ENCODE assay signal across 18 cellular contexts in the genomic region with DNA sequence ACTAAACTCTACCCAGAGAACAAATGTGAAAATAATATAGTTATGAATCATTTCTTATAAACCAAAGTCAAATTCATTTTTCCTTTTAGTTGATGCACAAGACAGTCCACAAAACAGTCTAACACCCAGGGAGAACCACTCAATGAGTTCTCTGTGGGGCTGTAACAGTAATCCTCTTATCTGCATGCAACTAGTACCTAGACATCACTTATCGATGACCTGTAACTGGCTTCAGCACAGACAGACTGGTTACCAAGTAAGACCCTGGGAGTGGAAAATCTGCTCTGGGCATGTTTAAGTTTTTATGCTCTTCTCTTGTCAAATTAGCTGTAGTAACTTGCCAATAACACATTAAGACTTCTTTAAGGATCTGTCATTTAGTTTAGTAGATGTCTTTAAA. TPM values are rescaled to one million over a fixed set of nuclear protein-coding genes. Genes with fewer than 3 reads are reported as not detected.
DNase-seq lines count a peak whose midpoint lies in the region; ATAC-seq and TF ChIP-seq lines count a peak whose summit lies in the region.
"Had no signal": no experiment of that assay in that cellular context is flagged by ENCODE, and none has a peak within 500 bp of the region (broad histone marks: within the 10 kb centered on the region; RNA-seq: fewer than 3 reads in every experiment).

No MANE protein-coding gene starts in this region.

- DNase-seq in right cardiac atrium (no peak), left cardiac atrium (no peak), coronary artery (ENCODE audit: low spot score) (no peak), uterus (no peak), OCI-M2 (lab: John Stamatoyannopoulos, UW; ENCODE audit: unreplicated experiment) (no peak), cerebellar cortex (ENCODE audit: low spot score) (no peak)
- DNase-seq: BE2C, EL, GF-D8, NCI-H1092 treated with DMSO at 0.1 percent for 48 hours, NCI-H1436 treated with DMSO at 0.1 percent for 48 hours, NCI-H1930, NCI-H69 had no signal

- peaks cover 10% of the 10 kb centered on the region for H3K4me1 ChIP-seq in right cardiac atrium (ENCODE audit: control insufficient read depth, insufficient read depth, low read length)
- peaks cover 48% of the 10 kb centered on the region for H3K4me1 ChIP-seq in rectal smooth muscle tissue (ENCODE audit: control insufficient read depth, insufficient read depth, low read length)
- no peaks in the 10 kb centered on the region for H3K4me1 ChIP-seq in uterus

- ATAC-seq in right cardiac atrium (no peak), left cardiac atrium (no peak), HG03521 (IDR thresholded peaks at IDR 0.05; ENCODE audit: unreplicated experiment) (no peak)

- H3K4me3 ChIP-seq in right cardiac atrium (ENCODE audit: low read length) (no peak overlapping the region), coronary artery (no peak overlapping the region), rectal smooth muscle tissue (ENCODE audit: low read length) (no peak overlapping the region), uterus (no peak overlapping the region)

- H3K9me3 ChIP-seq in right cardiac atrium (ENCODE audit: control insufficient read depth, low read length) (no peaks in the 10 kb centered on the region), uterus (no peaks in the 10 kb centered on the region)
- H3K9me3 ChIP-seq: BE2C had no signal

- TF ChIP-seq CTCF in coronary artery (IDR thresholded peaks at IDR 0.05), result no peak
- TF ChIP-seq CTCF in uterus (IDR thresholded peaks at IDR 0.05), result no peak

- no peak for TF ChIP-seq POLR2A in uterus (IDR thresholded peaks at IDR 0.05)

- H3K9ac ChIP-seq in rectal smooth muscle tissue (ENCODE audit: low read length), result no peak overlapping the region
- H3K9ac ChIP-seq: KMS-11 had no signal

- no peaks in the 10 kb centered on the region for H3K27me3 ChIP-seq in right cardiac atrium (ENCODE audit: control insufficient read depth, insufficient read depth)
- no peaks in the 10 kb centered on the region for H3K27me3 ChIP-seq in rectal smooth muscle tissue (ENCODE audit: control insufficient read depth, insufficient read depth, low read length)
- no peaks in the 10 kb centered on the region for H3K27me3 ChIP-seq in uterus
- H3K27me3 ChIP-seq: BE2C had no signal

- intact Hi-C loops in right cardiac atrium (cut with DNase I) (no loop called here), left cardiac atrium (cut with DNase I) (loop anchor here in 1 of 2 donors (2.0 kb wide), 1 partner anchor 20 kb away; no protein-coding TSS in a partner anchor), uterus (cut with DNase I; ENCODE audit: low total_unique reads) (no loop called here)

- WGBS in right cardiac atrium, result 91% methylated on average over 1 of the region's 1 CpG

- peak overlapping the region; percentile 23 for H3K27ac ChIP-seq in right cardiac atrium (ENCODE audit: low read length)
- peak overlapping the region; percentile 76 to 89 for H3K27ac ChIP-seq in coronary artery
- H3K27ac ChIP-seq in rectal smooth muscle tissue (ENCODE audit: low read depth, low read length), result peak overlapping the region; percentile 28
- H3K27ac ChIP-seq in uterus, result peak overlapping the region; percentile 64 to 70
- H3K27ac ChIP-seq: HL-60, KMS-11, RWPE1 had no signal

- H3K36me3 ChIP-seq in rectal smooth muscle tissue (ENCODE audit: control insufficient read depth, insufficient read depth, low read length) (no peaks in the 10 kb centered on the region), uterus (no peaks in the 10 kb centered on the region)

RNA-seq across cellular contexts. Expression of a gene that starts 46.6 kb away (rescaled TPM):
- total RNA-seq in right cardiac atrium (10 to 100 TPM; 77.3 to 92.7 (median 84.1) TPM), left cardiac atrium (10 to 100 TPM; 51.0 to 82.1 TPM), uterus (10 to 100 TPM; 47.9 to 99.2 (median 62.5) TPM)
- 24.5 TPM for polyA plus RNA-seq in right cardiac atrium

Comparison
In these comparisons a context has a peak if more than half of its experiments do, and no peak if none do; other contexts are left out.
1. H3K27ac ChIP-seq: peak in every context shown above with its lines; median percentile 82 in coronary artery; 67 in uterus; 28 in rectal smooth muscle tissue; 23 in right cardiac atrium.